Comparison of ENCODE assay signal across 8 cellular contexts in genomic region chr2:74516070-74516633, GRCh38. TPM values are rescaled to one million over a fixed set of nuclear protein-coding genes. Genes with fewer than 3 reads are reported as not detected.
DNase-seq lines count a peak whose midpoint lies in the region; ATAC-seq and TF ChIP-seq lines count a peak whose summit lies in the region.
"Had no signal": no experiment of that assay in that cellular context is flagged by ENCODE, and none has a peak within 500 bp of the region (broad histone marks: within the 10 kb centered on the region; RNA-seq: fewer than 3 reads in every experiment).

No MANE protein-coding gene starts in this region.

- H3K4me1 Mint-ChIP-seq in activated CD4-positive, alpha-beta T cell treated with anti-CD3 and anti-CD28 coated beads, Interleukin-2, amount 10 ng/mL, durations not matched to agents 7 days and 5 days = peaks cover 32% of the 10 kb centered on the region

- H3K4me3 ChIP-seq in dorsolateral prefrontal cortex = peak overlapping the region in 51 of 59 donors; percentile 1 to 59 (median 38)

- H3K9me3 Mint-ChIP-seq in activated CD4-positive, alpha-beta T cell treated with anti-CD3 and anti-CD28 coated beads, Interleukin-2, amount 10 ng/mL, durations not matched to agents 7 days and 5 days = no peaks in the 10 kb centered on the region

- peaks cover 10% of the 10 kb centered on the region for H3K36me3 Mint-ChIP-seq in activated CD4-positive, alpha-beta T cell treated with anti-CD3 and anti-CD28 coated beads, Interleukin-2, amount 10 ng/mL, durations not matched to agents 7 days and 5 days (ENCODE audit: low read depth)

- CTCF ChIA-PET in activated CD4-positive, alpha-beta T cell treated with anti-CD3 and anti-CD28 coated beads, Interleukin-2, amount 10 ng/mL, durations not matched to agents 7 days and 5 days (lab: Charles Lee) = interaction anchor here (0.6 to 2.0 kb wide), 5 partner anchors 12 to 58 kb away, joined by 3 to 6 read pairs (median 4); partner anchors contain the start of genes AUP1 and HTRA2

- H3K27ac Mint-ChIP-seq in activated CD4-positive, alpha-beta T cell treated with anti-CD3 and anti-CD28 coated beads, Interleukin-2, amount 10 ng/mL, durations not matched to agents 7 days and 5 days = peak overlapping the region; percentile 56

- peak; percentile 73 for DNase-seq in activated CD4-positive, alpha-beta T cell treated with anti-CD3 and anti-CD28 coated beads, Interleukin-2, amount 10 ng/mL, durations not matched to agents 7 days and 5 days
- DNase-seq in dorsolateral prefrontal cortex (peak in 5 of 10 donors; percentile 24 to 62 (median 54)), medulla oblongata (ENCODE audit: extremely low spot score) (peak; percentile 37), SIG-M5 (lab: John Stamatoyannopoulos, UW) (no peak)
- peak; percentile 52 for DNase-seq in stimulated activated CD8-positive, alpha-beta memory T cell treated with anti-CD3 and anti-CD28 coated beads, Interleukin-15, amount 100 ng/mL, for 1 hour (ENCODE audit: low read depth)

- intact Hi-C loops in dorsolateral prefrontal cortex (cut with DNase I) = no loop called here

- POLR2A ChIA-PET in activated CD4-positive, alpha-beta T cell treated with anti-CD3 and anti-CD28 coated beads, Interleukin-2, amount 10 ng/mL, durations not matched to agents 7 days and 5 days (lab: Charles Lee) = no interaction called here

- H3K27me3 Mint-ChIP-seq in activated CD4-positive, alpha-beta T cell treated with anti-CD3 and anti-CD28 coated beads, Interleukin-2, amount 10 ng/mL, durations not matched to agents 7 days and 5 days = peaks cover 79% of the 10 kb centered on the region

- TF ChIP-seq CTCF in dorsolateral prefrontal cortex (IDR thresholded peaks at IDR 0.05 in 54 of 56, conservative IDR thresholded peaks at IDR 0.05 in 2 of 56; ENCODE audit: low read depth in 1 of 56, partially characterized antibody in 56 of 56) = no peak

- peaks cover 2 to 96% (median 82%) of the 10 kb centered on the region in 45 donors for H3K27me3 ChIP-seq in dorsolateral prefrontal cortex

- peak overlapping the region; percentile 55 for H3K4me3 Mint-ChIP-seq in activated CD4-positive, alpha-beta T cell treated with anti-CD3 and anti-CD28 coated beads, Interleukin-2, amount 10 ng/mL, durations not matched to agents 7 days and 5 days

- H3K27ac ChIP-seq in dorsolateral prefrontal cortex = no peak overlapping the region

- ATAC-seq in GM21825 (IDR thresholded peaks at IDR 0.05; ENCODE audit: unreplicated experiment) (peak; percentile 60), GM21576 (IDR thresholded peaks at IDR 0.05; ENCODE audit: unreplicated experiment) (no peak)

RNA-seq across cellular contexts. Expression of gene TLX2, which starts 1.9 kb away (rescaled TPM):
- under 1 TPM; 0.40 to 0.52 TPM for total RNA-seq in activated CD4-positive, alpha-beta T cell treated with anti-CD3 and anti-CD28 coated beads, Interleukin-2, amount 10 ng/mL, durations not matched to agents 7 days and 5 days
- total RNA-seq in dorsolateral prefrontal cortex = 1 to 10 TPM in 77 of 120 experiments, under 1 TPM in 39, not detected in 4; 0.24 to 6.1 (median 1.4) TPM
- total RNA-seq: subcutaneous adipose tissue had no signal

RNA-seq across cellular contexts. Expression of gene PCGF1, which starts 8.7 kb away (rescaled TPM):
- 10 to 100 TPM; 25.8 to 35.6 TPM for total RNA-seq in activated CD4-positive, alpha-beta T cell treated with anti-CD3 and anti-CD28 coated beads, Interleukin-2, amount 10 ng/mL, durations not matched to agents 7 days and 5 days
- total RNA-seq in dorsolateral prefrontal cortex = 10 to 100 TPM; 12.1 to 39.8 (median 22.4) TPM

RNA-seq across cellular contexts. Expression of gene DQX1, which starts 9.9 kb away (rescaled TPM):
- total RNA-seq in activated CD4-positive, alpha-beta T cell treated with anti-CD3 and anti-CD28 coated beads, Interleukin-2, amount 10 ng/mL, durations not matched to agents 7 days and 5 days = under 1 TPM; 0.25 to 0.52 TPM
- total RNA-seq in dorsolateral prefrontal cortex = 1 to 10 TPM in 61 of 120 experiments, under 1 TPM in 55, not detected in 4; 0.20 to 3.8 (median 1.0) TPM
- total RNA-seq: subcutaneous adipose tissue had no signal

RNA-seq across cellular contexts. Expression of gene AUP1, which starts 13.4 kb away (rescaled TPM):
- 100 to 1,000 TPM; 116 to 136 TPM for total RNA-seq in activated CD4-positive, alpha-beta T cell treated with anti-CD3 and anti-CD28 coated beads, Interleukin-2, amount 10 ng/mL, durations not matched to agents 7 days and 5 days
- 100 to 1,000 TPM in 1 of 120 experiments, 10 to 100 TPM in 119; 47.3 to 106 (median 69.1) TPM for total RNA-seq in dorsolateral prefrontal cortex

RNA-seq across cellular contexts. Expression of gene HTRA2, which starts 13.6 kb away (rescaled TPM):
- 10 to 100 TPM; 41.6 to 45.8 TPM for total RNA-seq in activated CD4-positive, alpha-beta T cell treated with anti-CD3 and anti-CD28 coated beads, Interleukin-2, amount 10 ng/mL, durations not matched to agents 7 days and 5 days
- total RNA-seq in dorsolateral prefrontal cortex = 10 to 100 TPM; 25.1 to 46.4 (median 34.3) TPM
